In genomic region chr1:165561257-165561656, GRCh38 we compare ENCODE assay signal across 32 cellular contexts. TPM values are rescaled to one million over a fixed set of nuclear protein-coding genes. Genes with fewer than 3 reads are reported as not detected.
"Had no signal": no experiment of that assay in that cellular context is flagged by ENCODE, and none has a peak within 500 bp of the region (broad histone marks: within the 10 kb centered on the region; RNA-seq: fewer than 3 reads in every experiment).

No MANE protein-coding gene starts in this region.

- H3K4me1 ChIP-seq: SJCRH30 had no signal

- H3K4me3 ChIP-seq: SJCRH30 had no signal

- H3K9me3 ChIP-seq: SJCRH30 had no signal

- H3K27ac Mint-ChIP-seq: activated CD4-positive, alpha-beta T cell treated with anti-CD3 and anti-CD28 coated beads, Interleukin-2, amount 10 ng/mL, durations not matched to agents 7 days and 5 days; activated CD8-positive, alpha-beta T cell treated with anti-CD3 and anti-CD28 coated beads, Interleukin-2, amount 10 ng/mL, durations not matched to agents 7 days and 5 days; activated naive CD4-positive, alpha-beta T cell treated with anti-CD3 and anti-CD28 coated beads, Interleukin-2, amount 10 ng/mL, durations not matched to agents 7 days and 5 days; activated naive CD8-positive, alpha-beta T cell; activated naive CD8-positive, alpha-beta T cell treated with anti-CD3 and anti-CD28 coated beads, Interleukin-2, amount 50 U/mL, for 24 hours had no signal

- H3K4me1 Mint-ChIP-seq: activated CD4-positive, alpha-beta T cell treated with anti-CD3 and anti-CD28 coated beads, Interleukin-2, amount 10 ng/mL, durations not matched to agents 7 days and 5 days; activated naive CD4-positive, alpha-beta T cell treated with anti-CD3 and anti-CD28 coated beads, Interleukin-2, amount 10 ng/mL, durations not matched to agents 7 days and 5 days; activated naive CD8-positive, alpha-beta T cell treated with anti-CD3 and anti-CD28 coated beads, Interleukin-2, amount 50 U/mL, for 24 hours had no signal

- H3K4me3 Mint-ChIP-seq: activated CD4-positive, alpha-beta T cell treated with anti-CD3 and anti-CD28 coated beads, Interleukin-2, amount 10 ng/mL, durations not matched to agents 7 days and 5 days; activated CD8-positive, alpha-beta T cell treated with anti-CD3 and anti-CD28 coated beads, Interleukin-2, amount 10 ng/mL, durations not matched to agents 7 days and 5 days; activated naive CD4-positive, alpha-beta T cell treated with anti-CD3 and anti-CD28 coated beads, Interleukin-2, amount 10 ng/mL, durations not matched to agents 7 days and 5 days; activated naive CD8-positive, alpha-beta T cell; activated naive CD8-positive, alpha-beta T cell treated with anti-CD3 and anti-CD28 coated beads, Interleukin-2, amount 50 U/mL, for 24 hours; activated T-cell treated with anti-CD3 and anti-CD28 coated beads, Interleukin-2, amount 50 U/mL, for 4 hours had no signal

- H3K36me3 Mint-ChIP-seq: activated naive CD4-positive, alpha-beta T cell treated with anti-CD3 and anti-CD28 coated beads, Interleukin-2, amount 10 ng/mL, durations not matched to agents 7 days and 5 days; activated naive CD8-positive, alpha-beta T cell; brain had no signal

- ATAC-seq: activated CD8-positive, alpha-beta T cell treated with anti-CD3 and anti-CD28 coated beads, Interleukin-2, amount 10 ng/mL, durations not matched to agents 7 days and 5 days; activated naive CD8-positive, alpha-beta T cell treated with anti-CD3 and anti-CD28 coated beads, Interleukin-2, amount 50 U/mL, for 24 hours; activated T-cell treated with anti-CD3 and anti-CD28 coated beads, Interleukin-2, amount 50 U/mL, for 4 hours; Panc1 had no signal

- FAIRE-seq: bronchial epithelial cell had no signal

- H3K36me3 ChIP-seq: SJCRH30, WERI-Rb-1 had no signal

- H3K9me3 Mint-ChIP-seq: activated CD4-positive, alpha-beta T cell treated with anti-CD3 and anti-CD28 coated beads, Interleukin-2, amount 10 ng/mL, durations not matched to agents 7 days and 5 days; activated naive CD4-positive, alpha-beta T cell treated with anti-CD3 and anti-CD28 coated beads, Interleukin-2, amount 10 ng/mL, durations not matched to agents 7 days and 5 days; activated naive CD8-positive, alpha-beta T cell treated with anti-CD3 and anti-CD28 coated beads, Interleukin-2, amount 50 U/mL, for 24 hours; activated T-cell treated with anti-CD3 and anti-CD28 coated beads, Interleukin-2, amount 50 U/mL, for 4 hours; brain had no signal

- H3K27ac ChIP-seq: SJCRH30, WERI-Rb-1 had no signal

- DNase-seq: activated CD4-positive, alpha-beta T cell treated with anti-CD3 and anti-CD28 coated beads, Interleukin-2, amount 10 ng/mL, durations not matched to agents 7 days and 5 days; activated CD4-positive, alpha-beta T cell treated with anti-CD3 and anti-CD28 coated beads, Interleukin-2, amount 50 U/mL, for 48 hours; activated CD8-positive, alpha-beta T cell treated with anti-CD3 and anti-CD28 coated beads, Interleukin-2, amount 10 ng/mL, durations not matched to agents 7 days and 5 days; activated effector memory CD4-positive, alpha-beta T cell treated with Interleukin-2 at 50 U/mL for 16 hours; activated naive CD4-positive, alpha-beta T cell treated with anti-CD3 and anti-CD28 coated beads, Interleukin-2, amount 10 ng/mL, durations not matched to agents 7 days and 5 days; activated naive CD8-positive, alpha-beta T cell treated with anti-CD3 and anti-CD28 coated beads, Interleukin-2, amount 50 U/mL, for 24 hours; activated T-cell treated with anti-CD3 and anti-CD28 coated beads, Interleukin-2, amount 50 U/mL, for 4 hours; cerebellar nuclear complex; IMR-90; Karpas-422; KBM-7; NCI-H1417 treated with DMSO at 0.1 percent for 48 hours; NCI-H1930; NCI-H2081 treated with DMSO at 0.1 percent for 48 hours; NCI-H2171; NCI-H446; NCI-H510A treated with DMSO at 0.1 percent for 48 hours; NCI-H526 treated with DMSO at 0.1 percent for 48 hours; NCI-H82; SHP77; SJCRH30; SW 1271; T-helper 1 cell; T1000; WERI-Rb-1 had no signal

RNA-seq across cellular contexts. Expression of gene LRRC52, which starts 17.5 kb away (rescaled TPM):
- total RNA-seq: activated CD4-positive, alpha-beta T cell treated with anti-CD3 and anti-CD28 coated beads, Interleukin-2, amount 10 ng/mL, durations not matched to agents 7 days and 5 days; activated CD8-positive, alpha-beta T cell treated with anti-CD3 and anti-CD28 coated beads, Interleukin-2, amount 10 ng/mL, durations not matched to agents 7 days and 5 days; activated T-cell treated with anti-CD3 and anti-CD28 coated beads, Interleukin-2, amount 50 U/mL, for 4 hours; bronchial epithelial cell; IMR-90; MCF 10A; RPMI7951; SJCRH30; T-helper 2 cell treated with Interferon-gamma antibody and Interleukin-4, amounts not matched to agents 100 ng/mL and 5 ng/mL, for 36 hours had no signal
- polyA plus RNA-seq: IMR-90 had no signal
